8 cellular contexts compared by ENCODE assay signal in genomic region chrX:16771483-16772398, GRCh38. TPM values are rescaled to one million over a fixed set of nuclear protein-coding genes. Genes with fewer than 3 reads are reported as not detected.
DNase-seq lines count a peak whose midpoint lies in the region; ATAC-seq and FAIRE-seq lines count a peak whose summit lies in the region.

No MANE protein-coding gene starts in this region.

- in situ Hi-C loops in Caki2 (cut with HindIII; ENCODE audit: low pct_unique_long_range_greater_than_20kb, low sequenced_read_pairs) = no loop called here

- H3K4me1 ChIP-seq in HUES6 (ENCODE audit: control insufficient read depth, insufficient read depth, low read length) = peaks cover 15% of the 10 kb centered on the region

- FAIRE-seq in islet of Langerhans (lab: Jason Lieb, UNC) = peak; percentile 30

- DNase-seq in Caki2 (ENCODE audit: low read depth) = peak; percentile 93
- DNase-seq in SW480 (ENCODE audit: low spot score) = peak; percentile 89
- no peak for DNase-seq in NCI-H774 (lab: John Stamatoyannopoulos, UW)
- DNase-seq in activated CD8-positive, alpha-beta memory T cell treated with anti-CD3 and anti-CD28 coated beads, Interleukin-2, amount 50 U/mL, for 4 hours = no peak
- no peak for DNase-seq in GF-D8 (lab: John Stamatoyannopoulos, UW)

- no peaks in the 10 kb centered on the region for H3K27me3 ChIP-seq in HUES6 (ENCODE audit: control insufficient read depth, insufficient read depth, low read length)

- H3K9me3 ChIP-seq in HUES6 (ENCODE audit: control insufficient read depth, insufficient read depth, low read depth, low read length) = peaks cover 6% of the 10 kb centered on the region

- no peaks in the 10 kb centered on the region for H3K36me3 ChIP-seq in HUES6 (ENCODE audit: control insufficient read depth, insufficient read depth, low read length)

- peak overlapping the region; percentile 90 for H3K27ac ChIP-seq in HUES6 (ENCODE audit: low read depth, low read length)

- ATAC-seq in HG03139 (IDR thresholded peaks at IDR 0.05; ENCODE audit: unreplicated experiment) = no peak

- peak overlapping the region; percentile 98 for H3K9ac ChIP-seq in HUES6 (ENCODE audit: low read length)

- peak overlapping the region; percentile 10; the same call in 1 of the 2 replicates for H3K4me3 ChIP-seq in HUES6 (ENCODE audit: low read depth, low read length)

RNA-seq across cellular contexts. Expression of gene TXLNG, which starts 14.5 kb away (rescaled TPM):
- 7.1 and 9.6 TPM in 2 replicates for total RNA-seq in Caki2 (2014; rRNA removed; shearing (Covaris generic); ENCODE audit: low replicate concordance)

RNA-seq across cellular contexts. Expression of gene SYAP1, which starts 52.3 kb away (rescaled TPM):
- total RNA-seq in Caki2 (2014; rRNA removed; shearing (Covaris generic); ENCODE audit: low replicate concordance) = 54.8 and 56.8 TPM in 2 replicates

RNA-seq across cellular contexts. Expression of gene CTPS2, which starts 59.3 kb away (rescaled TPM):
- 20.0 and 40.9 TPM in 2 replicates for total RNA-seq in Caki2 (2014; rRNA removed; shearing (Covaris generic); ENCODE audit: low replicate concordance)

Comparison
In these comparisons a context has a peak if more than half of its experiments do, and no peak if none do; other contexts are left out.
1. DNase-seq: peak in Caki2 (single experiment) and SW480 (single experiment); none in NCI-H774 (single experiment), activated CD8-positive, alpha-beta memory T cell treated with anti-CD3 and anti-CD28 coated beads, Interleukin-2, amount 50 U/mL, for 4 hours (single experiment) and GF-D8 (single experiment).